Comparison of ENCODE assay signal across 1 cellular context in the genomic region with DNA sequence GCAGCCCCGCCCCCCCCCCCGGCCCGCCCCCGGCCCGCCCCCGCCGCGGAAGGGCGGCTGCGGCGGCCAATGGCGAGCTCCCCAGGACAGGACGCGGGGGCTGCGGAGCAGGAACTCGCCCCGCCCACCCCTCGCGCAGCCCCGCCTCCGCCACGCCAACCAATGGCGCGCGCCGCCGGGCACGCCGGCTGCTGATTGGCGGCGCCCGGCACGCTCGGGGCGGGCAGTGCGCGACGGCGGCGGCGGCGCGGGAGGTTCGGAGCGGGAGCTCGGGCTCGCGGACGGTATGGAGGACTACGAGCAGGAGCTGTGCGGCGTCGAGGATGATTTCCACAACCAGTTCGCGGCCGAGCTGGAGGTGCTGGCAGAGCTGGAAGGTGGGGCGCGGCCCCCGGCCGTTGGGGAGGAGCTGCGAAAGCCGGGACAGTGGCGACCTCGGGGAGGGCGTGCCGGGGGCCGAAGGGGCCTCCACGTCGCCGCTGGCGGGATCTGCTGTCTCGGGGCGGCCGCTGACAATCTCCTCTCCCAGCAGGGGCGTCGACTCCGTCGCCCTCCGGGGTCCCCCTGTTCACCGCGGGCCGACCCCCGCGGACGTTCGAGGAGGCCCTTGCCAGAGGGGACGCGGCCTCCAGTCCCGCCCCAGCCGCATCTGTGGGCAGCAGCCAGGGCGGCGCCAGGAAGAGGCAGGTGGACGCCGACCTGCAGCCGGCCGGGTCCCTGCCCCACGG.
TF ChIP-seq lines count a peak whose summit lies in the region.

A gene (plus strand): TSS at position 222 of the 728 bp plus-strand sequence. CDS start 65 bp downstream, at position 287.

TF ChIP-seq in K562, 482 proteins besides CTCF, POLR2A, EP300 and RAD21 (continued from another document and continues in another):
- TF ChIP-seq, protein P1, sequence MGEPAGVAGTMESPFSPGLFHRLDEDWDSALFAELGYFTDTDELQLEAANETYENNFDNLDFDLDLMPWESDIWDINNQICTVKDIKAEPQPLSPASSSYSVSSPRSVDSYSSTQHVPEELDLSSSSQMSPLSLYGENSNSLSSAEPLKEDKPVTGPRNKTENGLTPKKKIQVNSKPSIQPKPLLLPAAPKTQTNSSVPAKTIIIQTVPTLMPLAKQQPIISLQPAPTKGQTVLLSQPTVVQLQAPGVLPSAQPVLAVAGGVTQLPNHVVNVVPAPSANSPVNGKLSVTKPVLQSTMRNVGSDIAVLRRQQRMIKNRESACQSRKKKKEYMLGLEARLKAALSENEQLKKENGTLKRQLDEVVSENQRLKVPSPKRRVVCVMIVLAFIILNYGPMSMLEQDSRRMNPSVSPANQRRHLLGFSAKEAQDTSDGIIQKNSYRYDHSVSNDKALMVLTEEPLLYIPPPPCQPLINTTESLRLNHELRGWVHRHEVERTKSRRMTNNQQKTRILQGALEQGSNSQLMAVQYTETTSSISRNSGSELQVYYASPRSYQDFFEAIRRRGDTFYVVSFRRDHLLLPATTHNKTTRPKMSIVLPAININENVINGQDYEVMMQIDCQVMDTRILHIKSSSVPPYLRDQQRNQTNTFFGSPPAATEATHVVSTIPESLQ (CRISPR knock-in tag; IDR thresholded peaks at IDR 0.05), result 0 out of 2 replicates have a peak, but pooled peaks have one; percentile 17
- TF ChIP-seq GABPA (tag; conservative IDR thresholded peaks at IDR 0.05; ENCODE audit: low read depth), result peak; percentile 84
- peak; percentile 100 for TF ChIP-seq CC2D1A (IDR thresholded peaks at IDR 0.05)
- TF ChIP-seq ZC3H11A (IDR thresholded peaks at IDR 0.05; ENCODE audit: low read depth, low read length), result no peak
- TF ChIP-seq KLF10 (CRISPR knock-in tag; IDR thresholded peaks at IDR 0.05), result no peak
- TF ChIP-seq CTBP1 (IDR thresholded peaks at IDR 0.05; ENCODE audit: borderline replicate concordance), result peak; percentile 63; the same call in 1 of the 2 replicates
- TF ChIP-seq NCOA6 (IDR thresholded peaks at IDR 0.05), result peak; percentile 92; the same call in 1 of the 2 replicates
- TF ChIP-seq HCFC1 (IDR thresholded peaks at IDR 0.05; ENCODE audit: low read depth, low read length), result no peak
- peak; percentile 51; the same call in 1 of the 2 replicates for TF ChIP-seq GABPB1 (CRISPR knock-in tag; IDR thresholded peaks at IDR 0.05)
- peak; percentile 44; the same call in 1 of the 2 replicates for TF ChIP-seq C11orf30 (IDR thresholded peaks at IDR 0.05; ENCODE audit: low read depth)
- TF ChIP-seq, protein P2, sequence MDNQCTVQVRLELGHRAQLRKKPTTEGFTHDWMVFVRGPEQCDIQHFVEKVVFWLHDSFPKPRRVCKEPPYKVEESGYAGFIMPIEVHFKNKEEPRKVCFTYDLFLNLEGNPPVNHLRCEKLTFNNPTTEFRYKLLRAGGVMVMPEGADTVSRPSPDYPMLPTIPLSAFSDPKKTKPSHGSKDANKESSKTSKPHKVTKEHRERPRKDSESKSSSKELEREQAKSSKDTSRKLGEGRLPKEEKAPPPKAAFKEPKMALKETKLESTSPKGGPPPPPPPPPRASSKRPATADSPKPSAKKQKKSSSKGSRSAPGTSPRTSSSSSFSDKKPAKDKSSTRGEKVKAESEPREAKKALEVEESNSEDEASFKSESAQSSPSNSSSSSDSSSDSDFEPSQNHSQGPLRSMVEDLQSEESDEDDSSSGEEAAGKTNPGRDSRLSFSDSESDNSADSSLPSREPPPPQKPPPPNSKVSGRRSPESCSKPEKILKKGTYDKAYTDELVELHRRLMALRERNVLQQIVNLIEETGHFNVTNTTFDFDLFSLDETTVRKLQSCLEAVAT (IDR thresholded peaks at IDR 0.05), result peak in 1 of 2 experiments; percentile 86; a peak in 2 of 4 replicates
- peak; percentile 4 to 59; a peak in 2 of 4 replicates for TF ChIP-seq NRF1 (conservative IDR thresholded peaks at IDR 0.05 in 1 of 2, IDR thresholded peaks at IDR 0.05 in 1 of 2)
- peak; percentile 70 for TF ChIP-seq FOS (IDR thresholded peaks at IDR 0.05; ENCODE audit: extremely low read depth, insufficient read length)
- TF ChIP-seq KDM5B (IDR thresholded peaks at IDR 0.05; ENCODE audit: insufficient replicate concordance, low read depth, low read length), result peak; percentile 73
- TF ChIP-seq, protein P3, sequence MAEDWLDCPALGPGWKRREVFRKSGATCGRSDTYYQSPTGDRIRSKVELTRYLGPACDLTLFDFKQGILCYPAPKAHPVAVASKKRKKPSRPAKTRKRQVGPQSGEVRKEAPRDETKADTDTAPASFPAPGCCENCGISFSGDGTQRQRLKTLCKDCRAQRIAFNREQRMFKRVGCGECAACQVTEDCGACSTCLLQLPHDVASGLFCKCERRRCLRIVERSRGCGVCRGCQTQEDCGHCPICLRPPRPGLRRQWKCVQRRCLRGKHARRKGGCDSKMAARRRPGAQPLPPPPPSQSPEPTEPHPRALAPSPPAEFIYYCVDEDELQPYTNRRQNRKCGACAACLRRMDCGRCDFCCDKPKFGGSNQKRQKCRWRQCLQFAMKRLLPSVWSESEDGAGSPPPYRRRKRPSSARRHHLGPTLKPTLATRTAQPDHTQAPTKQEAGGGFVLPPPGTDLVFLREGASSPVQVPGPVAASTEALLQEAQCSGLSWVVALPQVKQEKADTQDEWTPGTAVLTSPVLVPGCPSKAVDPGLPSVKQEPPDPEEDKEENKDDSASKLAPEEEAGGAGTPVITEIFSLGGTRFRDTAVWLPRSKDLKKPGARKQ (CRISPR knock-in tag; IDR thresholded peaks at IDR 0.05), result no peak
- no peak for TF ChIP-seq DACH1 (IDR thresholded peaks at IDR 0.05; ENCODE audit: partially characterized antibody)
- peak; percentile 99 for TF ChIP-seq ZNF282 (CRISPR knock-in tag; IDR thresholded peaks at IDR 0.05)
- TF ChIP-seq, protein P4, sequence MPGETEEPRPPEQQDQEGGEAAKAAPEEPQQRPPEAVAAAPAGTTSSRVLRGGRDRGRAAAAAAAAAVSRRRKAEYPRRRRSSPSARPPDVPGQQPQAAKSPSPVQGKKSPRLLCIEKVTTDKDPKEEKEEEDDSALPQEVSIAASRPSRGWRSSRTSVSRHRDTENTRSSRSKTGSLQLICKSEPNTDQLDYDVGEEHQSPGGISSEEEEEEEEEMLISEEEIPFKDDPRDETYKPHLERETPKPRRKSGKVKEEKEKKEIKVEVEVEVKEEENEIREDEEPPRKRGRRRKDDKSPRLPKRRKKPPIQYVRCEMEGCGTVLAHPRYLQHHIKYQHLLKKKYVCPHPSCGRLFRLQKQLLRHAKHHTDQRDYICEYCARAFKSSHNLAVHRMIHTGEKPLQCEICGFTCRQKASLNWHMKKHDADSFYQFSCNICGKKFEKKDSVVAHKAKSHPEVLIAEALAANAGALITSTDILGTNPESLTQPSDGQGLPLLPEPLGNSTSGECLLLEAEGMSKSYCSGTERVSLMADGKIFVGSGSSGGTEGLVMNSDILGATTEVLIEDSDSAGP (CRISPR knock-in tag; IDR thresholded peaks at IDR 0.05), result no peak
- TF ChIP-seq RUNX1 (IDR thresholded peaks at IDR 0.05; ENCODE audit: low read depth), result 0 out of 2 replicates have a peak, but pooled peaks have one; percentile 31
- TF ChIP-seq ZBTB7A (IDR thresholded peaks at IDR 0.05; ENCODE audit: borderline replicate concordance, control insufficient read depth, low read depth, low read length), result peak; percentile 45; the same call in 1 of the 2 replicates
- TF ChIP-seq BHLHE40 (IDR thresholded peaks at IDR 0.05; ENCODE audit: low read length), result peak; percentile 59
- TF ChIP-seq, protein P5, sequence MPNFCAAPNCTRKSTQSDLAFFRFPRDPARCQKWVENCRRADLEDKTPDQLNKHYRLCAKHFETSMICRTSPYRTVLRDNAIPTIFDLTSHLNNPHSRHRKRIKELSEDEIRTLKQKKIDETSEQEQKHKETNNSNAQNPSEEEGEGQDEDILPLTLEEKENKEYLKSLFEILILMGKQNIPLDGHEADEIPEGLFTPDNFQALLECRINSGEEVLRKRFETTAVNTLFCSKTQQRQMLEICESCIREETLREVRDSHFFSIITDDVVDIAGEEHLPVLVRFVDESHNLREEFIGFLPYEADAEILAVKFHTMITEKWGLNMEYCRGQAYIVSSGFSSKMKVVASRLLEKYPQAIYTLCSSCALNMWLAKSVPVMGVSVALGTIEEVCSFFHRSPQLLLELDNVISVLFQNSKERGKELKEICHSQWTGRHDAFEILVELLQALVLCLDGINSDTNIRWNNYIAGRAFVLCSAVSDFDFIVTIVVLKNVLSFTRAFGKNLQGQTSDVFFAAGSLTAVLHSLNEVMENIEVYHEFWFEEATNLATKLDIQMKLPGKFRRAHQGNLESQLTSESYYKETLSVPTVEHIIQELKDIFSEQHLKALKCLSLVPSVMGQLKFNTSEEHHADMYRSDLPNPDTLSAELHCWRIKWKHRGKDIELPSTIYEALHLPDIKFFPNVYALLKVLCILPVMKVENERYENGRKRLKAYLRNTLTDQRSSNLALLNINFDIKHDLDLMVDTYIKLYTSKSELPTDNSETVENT (CRISPR knock-in tag; IDR thresholded peaks at IDR 0.05), result 0 out of 2 replicates have a peak, but pooled peaks have one; percentile 46
- TF ChIP-seq ZNF778 (CRISPR knock-in tag; IDR thresholded peaks at IDR 0.05), result no peak
- TF ChIP-seq, protein P6, sequence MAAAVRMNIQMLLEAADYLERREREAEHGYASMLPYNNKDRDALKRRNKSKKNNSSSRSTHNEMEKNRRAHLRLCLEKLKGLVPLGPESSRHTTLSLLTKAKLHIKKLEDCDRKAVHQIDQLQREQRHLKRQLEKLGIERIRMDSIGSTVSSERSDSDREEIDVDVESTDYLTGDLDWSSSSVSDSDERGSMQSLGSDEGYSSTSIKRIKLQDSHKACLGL (CRISPR knock-in tag; IDR thresholded peaks at IDR 0.05; ENCODE audit: borderline replicate concordance, poor library complexity, severe bottlenecking), result peak; percentile 25
- TF ChIP-seq BCOR (IDR thresholded peaks at IDR 0.05), result peak; percentile 68; the same call in 1 of the 2 replicates
- 0 out of 2 replicates have a peak, but pooled peaks have one; percentile 45 for TF ChIP-seq NR2C2 (CRISPR knock-in tag; IDR thresholded peaks at IDR 0.05)
- TF ChIP-seq NR2C2 (tag; IDR thresholded peaks at IDR 0.05), result no peak
- peak; percentile 65 for TF ChIP-seq RBBP5 (IDR thresholded peaks at IDR 0.05; ENCODE audit: borderline replicate concordance, insufficient read depth, low read length, poor library complexity, severe bottlenecking)
- TF ChIP-seq RBFOX2 (IDR thresholded peaks at IDR 0.05; ENCODE audit: low read depth, low read length), result peak; percentile 71
- TF ChIP-seq ZFP1 (CRISPR knock-in tag; IDR thresholded peaks at IDR 0.05), result no peak
- peak; percentile 99 for TF ChIP-seq RBM22 (IDR thresholded peaks at IDR 0.05; ENCODE audit: low read depth, low read length, poor library complexity, severe bottlenecking)
- peak; percentile 20 for TF ChIP-seq FIP1L1 (IDR thresholded peaks at IDR 0.05; ENCODE audit: low read depth, low read length, poor library complexity, severe bottlenecking)
- peak; percentile 84 for TF ChIP-seq RB1 (IDR thresholded peaks at IDR 0.05; ENCODE audit: low read depth)
- TF ChIP-seq CCNT2 (IDR thresholded peaks at IDR 0.05; ENCODE audit: borderline replicate concordance, extremely low read depth, insufficient read length, low read depth, low read length), result peak; percentile 45
- TF ChIP-seq SAP30 (IDR thresholded peaks at IDR 0.05; ENCODE audit: borderline replicate concordance, insufficient read depth, low read depth, low read length, poor library complexity, severe bottlenecking), result peak; percentile 93
- TF ChIP-seq SUPT5H (IDR thresholded peaks at IDR 0.05), result peak; percentile 58; the same call in 1 of the 2 replicates
- TF ChIP-seq TCF7L2 (IDR thresholded peaks at IDR 0.05; ENCODE audit: low read depth, low read length), result no peak
- no peak for TF ChIP-seq CHCHD3 (CRISPR knock-in tag; IDR thresholded peaks at IDR 0.05)
- TF ChIP-seq CXXC5 (CRISPR knock-in tag; IDR thresholded peaks at IDR 0.05), result peak; percentile 90
- no peak for TF ChIP-seq RHOXF2B (CRISPR knock-in tag; conservative IDR thresholded peaks at IDR 0.05)
